6 cellular contexts compared by ENCODE assay signal in the genomic region with DNA sequence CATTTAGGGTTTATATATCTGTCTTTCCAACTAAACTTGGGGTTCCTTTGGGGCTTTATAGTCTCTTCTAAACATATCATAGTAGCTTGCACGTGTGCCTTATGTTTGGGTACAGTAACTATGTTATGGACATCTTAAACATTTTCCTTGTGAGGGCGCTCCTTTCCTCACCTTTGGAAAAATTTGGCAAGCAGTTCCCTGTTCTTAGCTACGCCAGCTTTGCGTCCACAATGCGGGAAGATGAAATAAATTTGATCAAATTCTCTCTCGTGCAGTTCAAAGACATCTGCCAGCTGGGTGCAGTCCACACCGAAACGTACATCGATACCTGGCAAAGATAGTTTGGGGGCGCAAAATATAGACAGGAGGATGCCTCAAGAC. TPM values are rescaled to one million over a fixed set of nuclear protein-coding genes. Genes with fewer than 3 reads are reported as not detected.
DNase-seq lines count a peak whose midpoint lies in the region; TF ChIP-seq lines count a peak whose summit lies in the region.

No MANE protein-coding gene starts in this region.

- no peaks in the 10 kb centered on the region for H3K9me3 ChIP-seq in fibroblast of lung (ENCODE audit: control insufficient read depth, insufficient read depth, low read depth, low read length)
- no peaks in the 10 kb centered on the region for H3K9me3 ChIP-seq in stomach

- WGBS in stomach, 5 donors, result 0 to 1% (median 0%) methylated on average over 10 of the region's 10 CpGs

- no peak for TF ChIP-seq POLR2A in stomach (IDR thresholded peaks at IDR 0.05)

- H3K4me1 ChIP-seq in fibroblast of lung (ENCODE audit: control insufficient read depth, extremely low read depth, insufficient read depth, low read length) (peaks cover 3% of the 10 kb centered on the region), stomach (peaks cover 6 to 20% (median 19%) of the 10 kb centered on the region in 4 donors)

- TF ChIP-seq EP300 in stomach (IDR thresholded peaks at IDR 0.05), result no peak

- peak overlapping the region; percentile 100 for H3K4me2 ChIP-seq in fibroblast of lung (ENCODE audit: extremely low read depth, insufficient read depth, low read length)

- intact Hi-C loops in stomach (cut with DNase I; ENCODE audit: low total_unique reads), result no loop called here

- peak overlapping the region; percentile 68 for H3K9ac ChIP-seq in fibroblast of lung (ENCODE audit: insufficient read depth, low read length)

- H3K27ac ChIP-seq in fibroblast of lung (ENCODE audit: insufficient read depth, low read length) (peak overlapping the region; percentile 100), stomach (peak overlapping the region; percentile 85 to 97 (median 95))

- no peaks in the 10 kb centered on the region for H3K27me3 ChIP-seq in fibroblast of lung (ENCODE audit: control insufficient read depth, insufficient read depth, low read length)
- H3K27me3 ChIP-seq in stomach, result no peaks in the 10 kb centered on the region

- H4K20me1 ChIP-seq in fibroblast of lung (ENCODE audit: control insufficient read depth, extremely low read depth, insufficient read depth, low read length), result no peaks in the 10 kb centered on the region

- peak; percentile 58 for DNase-seq in NCI-H748 (lab: John Stamatoyannopoulos, UW; ENCODE audit: unreplicated experiment)
- no peak for DNase-seq in NCI-H748 treated with DMSO at 0.1 percent for 48 hours (lab: John Stamatoyannopoulos, UW)
- DNase-seq in NCI-H146 treated with DMSO at 0.1 percent for 48 hours (lab: John Stamatoyannopoulos, UW; ENCODE audit: unreplicated experiment), result peak; percentile 24
- peak in 1 of 2 donors; percentile 34 for DNase-seq in fibroblast of lung (ENCODE audit: low read depth in 2 of 2)
- no peak for DNase-seq in stomach
- no peak for DNase-seq in DMS53 (lab: John Stamatoyannopoulos, UW)

- H3K79me2 ChIP-seq in fibroblast of lung (ENCODE audit: control insufficient read depth, insufficient read depth, low read length), result no peaks in the 10 kb centered on the region

- H3K4me3 ChIP-seq in fibroblast of lung (replicated peaks in 1 of 4; ENCODE audit: control extremely low read depth in 1 of 4, insufficient read depth in 1 of 4, low read depth in 3 of 4, low read length in 4 of 4), result peak overlapping the region; percentile 86 to 94 (median 88)
- H3K4me3 ChIP-seq in stomach, result peak overlapping the region; percentile 52 to 70 (median 60)

- peak overlapping the region; percentile 98 for H2AFZ ChIP-seq in fibroblast of lung (ENCODE audit: low read length)

- TF ChIP-seq CTCF in fibroblast of lung (conservative IDR thresholded peaks at IDR 0.05 in 1 of 2, IDR thresholded peaks at IDR 0.05 in 1 of 2; ENCODE audit: low read depth in 1 of 2, low read length in 2 of 2), result no peak
- no peak for TF ChIP-seq CTCF in stomach (IDR thresholded peaks at IDR 0.05)

- H3K36me3 ChIP-seq in fibroblast of lung (ENCODE audit: control insufficient read depth, insufficient read depth, low read length) (no peaks in the 10 kb centered on the region), stomach (peaks cover 2 to 21% (median 14%) of the 10 kb centered on the region in 4 donors)

RNA-seq across cellular contexts. Expression of gene FDXACB1, which starts 0.6 kb away (rescaled TPM):
- total RNA-seq in fibroblast of lung (1.8 and 2.6 TPM in 2 replicates), stomach (1 to 10 TPM in 2 of 5 donors, under 1 TPM in 1, not detected in 2; 0.29 to 4.3 (median 2.2) TPM)
- polyA plus RNA-seq in fibroblast of lung (1.7 and 3.4 TPM in 2 replicates), stomach (1 to 10 TPM in 2 of 3 donors, under 1 TPM in 1; 0.95 to 1.7 (median 1.4) TPM)
- polyA plus RNA-seq in fibroblast of lung (2012), result 0.96 and 2.0 TPM in 2 replicates
- polyA minus RNA-seq in fibroblast of lung (ENCODE audit: low replicate concordance), result 0.90 and 1.5 TPM in 2 replicates

RNA-seq across cellular contexts. Expression of gene CFAP68, which starts 1.0 kb away (rescaled TPM):
- total RNA-seq in fibroblast of lung, result 16.9 and 19.3 TPM in 2 replicates
- 21.1 and 23.0 TPM in 2 replicates for polyA plus RNA-seq in fibroblast of lung
- 23.7 and 28.0 TPM in 2 replicates for polyA plus RNA-seq in fibroblast of lung (2012)
- polyA minus RNA-seq in fibroblast of lung (ENCODE audit: low replicate concordance), result 2.7 TPM in 1 of 2 replicates, not detected in the other
- 10 to 100 TPM in 1 of 5 donors, 1 to 10 TPM in 3, not detected in 1; 3.9 to 51.9 (median 5.3) TPM for total RNA-seq in stomach
- 10 to 100 TPM; 40.2 to 50.7 (median 40.7) TPM for polyA plus RNA-seq in stomach

RNA-seq across cellular contexts. Expression of gene ALG9, which starts 7.0 kb away (rescaled TPM):
- total RNA-seq in fibroblast of lung (26.5 and 30.9 TPM in 2 replicates), stomach (10 to 100 TPM; 19.7 to 53.7 (median 32.4) TPM)
- polyA plus RNA-seq in fibroblast of lung (33.4 and 43.8 TPM in 2 replicates), stomach (10 to 100 TPM; 11.9 to 29.2 (median 13.0) TPM)
- polyA plus RNA-seq in fibroblast of lung (2012), result 24.0 and 29.0 TPM in 2 replicates
- 41.0 and 47.9 TPM in 2 replicates for polyA minus RNA-seq in fibroblast of lung (ENCODE audit: low replicate concordance)

RNA-seq across cellular contexts. Expression of gene CRYAB, which starts 33.2 kb away (rescaled TPM):
- total RNA-seq in fibroblast of lung (28.5 and 51.2 TPM in 2 replicates), stomach (100 to 1,000 TPM in 2 of 5 donors, 10 to 100 TPM in 3; 28.4 to 207 (median 47.3) TPM)
- polyA plus RNA-seq in fibroblast of lung (30.0 and 48.1 TPM in 2 replicates), stomach (100 to 1,000 TPM in 1 of 3 donors, 10 to 100 TPM in 2; 75.6 to 122 (median 85.7) TPM)
- polyA plus RNA-seq in fibroblast of lung (2012), result 43.8 and 99.4 TPM in 2 replicates
- polyA minus RNA-seq in fibroblast of lung (ENCODE audit: low replicate concordance), result 44.5 and 75.1 TPM in 2 replicates

RNA-seq across cellular contexts. Expression of gene HSPB2, which starts 34.2 kb away (rescaled TPM):
- total RNA-seq in fibroblast of lung (2.1 and 2.8 TPM in 2 replicates), stomach (under 1 TPM in 1 of 5 donors, not detected in 4; 0.37 TPM)
- polyA plus RNA-seq in fibroblast of lung (0.94 and 2.5 TPM in 2 replicates), stomach (1 to 10 TPM; 2.0 to 5.1 (median 4.0) TPM)
- 2.8 and 7.4 TPM in 2 replicates for polyA plus RNA-seq in fibroblast of lung (2012)
- 0.27 TPM in 1 of 2 replicates, not detected in the other for polyA minus RNA-seq in fibroblast of lung (ENCODE audit: low replicate concordance)

Comparison
In these comparisons a context has a peak if more than half of its experiments do, and no peak if none do; other contexts are left out.
1. DNase-seq: peak in NCI-H748 (single experiment) and NCI-H146 treated with DMSO at 0.1 percent for 48 hours (single experiment); none in NCI-H748 treated with DMSO at 0.1 percent for 48 hours (single experiment), stomach (single experiment) and DMS53 (single experiment).